19 cellular contexts compared by ENCODE assay signal in genomic region chr7:43458746-43459337, GRCh38.
"Had no signal": no experiment of that assay in that cellular context is flagged by ENCODE, and none has a peak within 500 bp of the region (broad histone marks: within the 10 kb centered on the region; RNA-seq: fewer than 3 reads in every experiment).

No MANE protein-coding gene starts in this region.

- H3K27ac Mint-ChIP-seq: activated CD4-positive, alpha-beta memory T cell treated with anti-CD3 and anti-CD28 coated beads for 36 hours; activated CD8-positive, alpha-beta memory T cell treated with anti-CD3 and anti-CD28 coated beads, Interleukin-2, amount 10 ng/mL, durations not matched to agents 7 days and 5 days; activated naive CD8-positive, alpha-beta T cell treated with anti-CD3 and anti-CD28 coated beads, Interleukin-2, amount 10 ng/mL, durations not matched to agents 7 days and 5 days; naive thymus-derived CD8-positive, alpha-beta T cell; stimulated activated effector memory CD8-positive, alpha-beta T cell treated with anti-CD3 and anti-CD28 coated beads, Interleukin-12 subunit alpha, Interleukin-12 subunit beta, amount 100 ng/mL, for 72 hours; T-helper 2 cell treated with Interferon-gamma antibody and Interleukin-4, amounts not matched to agents 5 μg/mL and 100 μg/mL, for 36 hours; type B pancreatic cell; WTC11 had no signal

- H3K9me3 Mint-ChIP-seq: activated CD4-positive, alpha-beta memory T cell treated with anti-CD3 and anti-CD28 coated beads for 36 hours; activated naive CD8-positive, alpha-beta T cell treated with anti-CD3 and anti-CD28 coated beads, Interleukin-2, amount 10 ng/mL, durations not matched to agents 7 days and 5 days; naive thymus-derived CD8-positive, alpha-beta T cell; stimulated activated effector memory CD8-positive, alpha-beta T cell treated with anti-CD3 and anti-CD28 coated beads, Interleukin-12 subunit alpha, Interleukin-12 subunit beta, amount 100 ng/mL, for 72 hours; T-helper 2 cell treated with Interferon-gamma antibody and Interleukin-4, amounts not matched to agents 5 μg/mL and 100 μg/mL, for 36 hours; type B pancreatic cell; WTC11 had no signal

- DNase-seq: activated CD4-positive, alpha-beta memory T cell treated with anti-CD3 and anti-CD28 coated beads for 36 hours; activated CD4-positive, alpha-beta T cell treated with anti-CD3 and anti-CD28 coated beads for 4 hours; activated CD8-positive, alpha-beta memory T cell treated with anti-CD3 and anti-CD28 coated beads, Interleukin-2, amount 10 ng/mL, durations not matched to agents 7 days and 5 days; activated naive CD4-positive, alpha-beta T cell; activated naive CD8-positive, alpha-beta T cell treated with anti-CD3 and anti-CD28 coated beads, Interleukin-2, amount 10 ng/mL, durations not matched to agents 7 days and 5 days; amygdala; central memory CD4-positive, alpha-beta T cell; dorsolateral prefrontal cortex; head of caudate nucleus; left ventricle myocardium superior; naive thymus-derived CD8-positive, alpha-beta T cell; nucleus accumbens; sigmoid colon; stimulated activated CD4-positive, alpha-beta T cell treated with anti-CD3 and anti-CD28 coated beads, Interleukin-4, amount 100 ng/mL, for 24 hours; stomach had no signal

- H3K4me3 Mint-ChIP-seq: activated CD4-positive, alpha-beta memory T cell treated with anti-CD3 and anti-CD28 coated beads for 36 hours; activated CD8-positive, alpha-beta memory T cell treated with anti-CD3 and anti-CD28 coated beads, Interleukin-2, amount 10 ng/mL, durations not matched to agents 7 days and 5 days; activated naive CD8-positive, alpha-beta T cell treated with anti-CD3 and anti-CD28 coated beads, Interleukin-2, amount 10 ng/mL, durations not matched to agents 7 days and 5 days; naive thymus-derived CD8-positive, alpha-beta T cell; stimulated activated effector memory CD8-positive, alpha-beta T cell treated with anti-CD3 and anti-CD28 coated beads, Interleukin-12 subunit alpha, Interleukin-12 subunit beta, amount 100 ng/mL, for 72 hours; T-helper 2 cell treated with Interferon-gamma antibody and Interleukin-4, amounts not matched to agents 5 μg/mL and 100 μg/mL, for 36 hours; type B pancreatic cell; WTC11 had no signal

- H3K27ac ChIP-seq: dorsolateral prefrontal cortex, sigmoid colon, stomach had no signal

- ATAC-seq: activated CD8-positive, alpha-beta memory T cell treated with anti-CD3 and anti-CD28 coated beads, Interleukin-2, amount 10 ng/mL, durations not matched to agents 7 days and 5 days; left ventricle myocardium superior; naive thymus-derived CD8-positive, alpha-beta T cell; stimulated activated effector memory CD8-positive, alpha-beta T cell treated with anti-CD3 and anti-CD28 coated beads, Interleukin-12 subunit alpha, Interleukin-12 subunit beta, amount 100 ng/mL, for 72 hours; WTC11 had no signal

- H3K36me3 Mint-ChIP-seq: activated CD4-positive, alpha-beta memory T cell treated with anti-CD3 and anti-CD28 coated beads for 36 hours; activated CD8-positive, alpha-beta memory T cell treated with anti-CD3 and anti-CD28 coated beads, Interleukin-2, amount 10 ng/mL, durations not matched to agents 7 days and 5 days; activated naive CD8-positive, alpha-beta T cell treated with anti-CD3 and anti-CD28 coated beads, Interleukin-2, amount 10 ng/mL, durations not matched to agents 7 days and 5 days; naive thymus-derived CD8-positive, alpha-beta T cell; stimulated activated effector memory CD8-positive, alpha-beta T cell treated with anti-CD3 and anti-CD28 coated beads, Interleukin-12 subunit alpha, Interleukin-12 subunit beta, amount 100 ng/mL, for 72 hours; type B pancreatic cell; WTC11 had no signal
